Comparison of ENCODE assay signal across 28 cellular contexts in the genomic region with DNA sequence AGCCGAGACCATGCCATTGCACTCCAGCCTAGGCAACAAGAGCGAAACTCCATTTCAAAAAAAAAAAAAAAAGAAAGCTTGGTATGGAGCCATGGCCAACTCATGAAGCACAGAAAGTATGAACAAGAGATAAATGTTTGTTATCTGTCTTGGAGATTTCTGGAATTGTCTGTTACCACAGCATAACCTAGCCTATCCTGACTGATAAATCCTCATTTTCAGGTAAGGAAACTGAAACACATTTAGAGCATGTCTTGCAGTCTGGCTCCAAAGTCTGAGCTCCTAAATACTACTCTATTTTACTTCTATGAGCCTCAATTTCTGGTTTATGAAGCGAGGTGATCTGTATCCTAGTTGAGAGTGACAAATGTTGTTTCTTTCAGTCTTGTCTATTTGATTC.
"Had no signal": no experiment of that assay in that cellular context is flagged by ENCODE, and none has a peak within 500 bp of the region (broad histone marks: within the 10 kb centered on the region; RNA-seq: fewer than 3 reads in every experiment).

No MANE protein-coding gene starts in this region.

- DNase-seq: colonic mucosa; cortex of kidney; dermis blood vessel endothelial cell; dorsolateral prefrontal cortex; effector CD4-positive, alpha-beta T cell; effector CD8-positive, alpha-beta T cell; effector memory CD4-positive, alpha-beta T cell; effector memory CD8-positive, alpha-beta T cell; endodermal cell; erythroblast; esophagus squamous epithelium; foreskin fibroblast; foreskin keratinocyte; foreskin melanocyte; gastrocnemius medialis; glutamatergic neuron; head of caudate nucleus; heart left ventricle; heart right ventricle had no signal

- H3K4me1 ChIP-seq: colonic mucosa, esophagus muscularis mucosa, esophagus squamous epithelium, foreskin keratinocyte, gastrocnemius medialis, gastroesophageal sphincter had no signal

- H3K4me3 ChIP-seq: colonic mucosa, coronary artery, dorsolateral prefrontal cortex, esophagus muscularis mucosa, esophagus squamous epithelium, gastrocnemius medialis, gastroesophageal sphincter, heart left ventricle, heart right ventricle had no signal

- ATAC-seq: effector memory CD8-positive, alpha-beta T cell; esophagus mucosa; foreskin keratinocyte; gastrocnemius medialis; gastroesophageal sphincter; heart left ventricle; heart right ventricle had no signal

- H3K27me3 ChIP-seq: colonic mucosa, dorsolateral prefrontal cortex, esophagus muscularis mucosa, esophagus squamous epithelium, foreskin keratinocyte, gastrocnemius medialis, gastroesophageal sphincter, heart left ventricle, heart right ventricle had no signal

- H3K36me3 ChIP-seq: colonic mucosa, esophagus muscularis mucosa, esophagus squamous epithelium, gastrocnemius medialis, gastroesophageal sphincter, heart left ventricle, heart right ventricle had no signal

- H3K27ac ChIP-seq: colonic mucosa, coronary artery, dorsolateral prefrontal cortex, epithelial cell of prostate, esophagus muscularis mucosa, esophagus squamous epithelium, foreskin keratinocyte, gastrocnemius medialis, gastroesophageal sphincter, heart left ventricle, heart right ventricle had no signal

- FAIRE-seq: colon, endometrium, endothelial cell of umbilical vein, frontal cortex had no signal

- H3K9me3 ChIP-seq: colonic mucosa, esophagus muscularis mucosa, esophagus squamous epithelium, gastrocnemius medialis, gastroesophageal sphincter, heart left ventricle, heart right ventricle had no signal
